In genomic region chr17:18194394-18194793, GRCh38 we compare ENCODE assay signal across 25 cellular contexts.
"Had no signal": no experiment of that assay in that cellular context is flagged by ENCODE, and none has a peak within 500 bp of the region (broad histone marks: within the 10 kb centered on the region; RNA-seq: fewer than 3 reads in every experiment).

No MANE protein-coding gene starts in this region.

- H3K9me3 Mint-ChIP-seq: activated CD4-positive, alpha-beta memory T cell treated with anti-CD3 and anti-CD28 coated beads for 36 hours; central memory CD8-positive, alpha-beta T cell; dendritic cell treated with granulocyte-macrophage colony-stimulating factor and Interleukin-4, amounts not matched to agents 40 ng/mL and 50 ng/mL, for 4 days; endodermal cell; mesothelial cell of epicardium; naive B cell; nephron progenitor cell; T-cell; T-helper 2 cell treated with Interferon-gamma antibody and Interleukin-4, amounts not matched to agents 5 μg/mL and 100 μg/mL, for 36 hours; type B pancreatic cell had no signal

- H3K27me3 Mint-ChIP-seq: activated CD4-positive, alpha-beta memory T cell treated with anti-CD3 and anti-CD28 coated beads for 36 hours; activated CD8-positive, alpha-beta memory T cell treated with anti-CD3 and anti-CD28 coated beads, Interleukin-2, amount 10 ng/mL, durations not matched to agents 7 days and 5 days; central memory CD8-positive, alpha-beta T cell; dendritic cell treated with granulocyte-macrophage colony-stimulating factor and Interleukin-4, amounts not matched to agents 40 ng/mL and 50 ng/mL, for 4 days; naive B cell; T-cell; type B pancreatic cell had no signal

- H3K27ac ChIP-seq: breast epithelium, esophagus muscularis mucosa, foreskin keratinocyte, left lung, parathyroid adenoma, spleen, uterus had no signal

- DNase-seq: activated CD4-positive, alpha-beta memory T cell treated with anti-CD3 and anti-CD28 coated beads for 36 hours; activated CD4-positive, alpha-beta T cell treated with anti-CD3 and anti-CD28 coated beads for 48 hours; activated CD8-positive, alpha-beta memory T cell treated with anti-CD3 and anti-CD28 coated beads, Interleukin-2, amount 10 ng/mL, durations not matched to agents 7 days and 5 days; activated gamma-delta T cell; activated naive CD4-positive, alpha-beta T cell treated with anti-CD3 and anti-CD28 coated beads, Interleukin-2, amount 50 U/mL, for 16 hours; endodermal cell; foreskin keratinocyte; left lung; mammary epithelial cell; naive B cell; nephron progenitor cell; right cardiac atrium; spleen; stimulated activated naive CD4-positive, alpha-beta T cell; T-cell; uterus had no signal

- ATAC-seq: activated CD4-positive, CD25-positive, alpha-beta regulatory T cell treated with anti-CD3 and anti-CD28 coated beads, Interleukin-2, amount 50 U/mL, for 24 hours; activated CD8-positive, alpha-beta memory T cell treated with anti-CD3 and anti-CD28 coated beads, Interleukin-2, amount 10 ng/mL, durations not matched to agents 7 days and 5 days; foreskin keratinocyte; left lung; right cardiac atrium; T-cell had no signal

- H3K9me3 ChIP-seq: breast epithelium, esophagus muscularis mucosa, left lung, spleen, uterus had no signal

- H2AFZ ChIP-seq: parathyroid adenoma had no signal

- H3K27me3 ChIP-seq: breast epithelium, esophagus muscularis mucosa, foreskin keratinocyte, left lung, spleen, uterus had no signal

- H3K9ac ChIP-seq: parathyroid adenoma had no signal

- H3K27ac Mint-ChIP-seq: activated CD8-positive, alpha-beta memory T cell treated with anti-CD3 and anti-CD28 coated beads, Interleukin-2, amount 10 ng/mL, durations not matched to agents 7 days and 5 days; dendritic cell treated with granulocyte-macrophage colony-stimulating factor and Interleukin-4, amounts not matched to agents 40 ng/mL and 50 ng/mL, for 4 days; mesothelial cell of epicardium; T-helper 2 cell treated with Interferon-gamma antibody and Interleukin-4, amounts not matched to agents 5 μg/mL and 100 μg/mL, for 36 hours had no signal

- H3K4me1 Mint-ChIP-seq: endodermal cell had no signal

- H3K4me3 Mint-ChIP-seq: activated CD4-positive, alpha-beta memory T cell treated with anti-CD3 and anti-CD28 coated beads for 36 hours; activated CD8-positive, alpha-beta memory T cell treated with anti-CD3 and anti-CD28 coated beads, Interleukin-2, amount 10 ng/mL, durations not matched to agents 7 days and 5 days; central memory CD8-positive, alpha-beta T cell; dendritic cell treated with granulocyte-macrophage colony-stimulating factor and Interleukin-4, amounts not matched to agents 40 ng/mL and 50 ng/mL, for 4 days; endodermal cell; mesothelial cell of epicardium; naive B cell; nephron progenitor cell; T-cell; T-helper 2 cell treated with Interferon-gamma antibody and Interleukin-4, amounts not matched to agents 5 μg/mL and 100 μg/mL, for 36 hours; type B pancreatic cell had no signal

- H3K4me3 ChIP-seq: breast epithelium, esophagus muscularis mucosa, left lung, spleen, uterus had no signal
